ENCODE assay signal across 13 cellular contexts in the genomic region with DNA sequence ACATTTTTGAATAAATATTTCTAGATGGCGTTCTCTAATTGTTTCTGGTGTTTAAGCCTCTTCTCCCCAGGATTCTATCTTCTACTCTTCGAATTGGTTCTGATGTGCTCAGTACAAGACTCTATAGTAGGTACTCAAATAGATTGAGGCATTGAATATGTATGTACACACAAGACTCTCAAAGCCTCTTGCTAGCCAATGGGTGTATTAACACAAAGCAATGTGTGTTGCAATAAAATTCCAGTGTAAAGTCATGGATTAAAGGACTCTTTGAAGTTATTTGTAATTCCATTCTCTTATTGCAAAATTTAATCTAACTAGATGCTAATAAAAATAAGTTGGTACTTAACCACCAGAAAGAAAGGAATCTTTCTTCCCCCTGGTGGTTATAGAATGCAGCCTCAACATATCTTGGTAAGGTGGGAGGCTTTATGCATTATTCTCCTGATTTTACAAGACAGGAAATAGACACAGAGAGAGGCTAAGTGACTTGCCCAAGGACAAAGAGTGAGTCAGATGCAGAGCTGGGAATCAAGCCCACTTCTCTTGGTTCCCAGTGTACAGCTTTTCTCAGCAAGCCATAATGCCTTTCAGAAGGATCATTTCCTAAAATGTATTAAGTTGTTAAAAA. TPM values are rescaled to one million over a fixed set of nuclear protein-coding genes. Genes with fewer than 3 reads are reported as not detected.
A peak's percentile ranks its signal among the peaks of the same experiment; 100 is the strongest.
DNase-seq lines count a peak whose midpoint lies in the region; ATAC-seq and TF ChIP-seq lines count a peak whose summit lies in the region.
"Had no signal": no experiment of that assay in that cellular context is flagged by ENCODE, and none has a peak within 500 bp of the region (broad histone marks: within the 10 kb centered on the region; RNA-seq: fewer than 3 reads in every experiment).

No MANE protein-coding gene starts in this region.

- H2BK120ac ChIP-seq in trophoblast cell (ENCODE audit: insufficient read depth, low read length, poor library complexity) = no peak overlapping the region

- H2BK12ac ChIP-seq in trophoblast cell (ENCODE audit: low read length) = no peak overlapping the region

- no peak overlapping the region for H3K4me3 ChIP-seq in cardiac muscle cell
- no peak overlapping the region for H3K4me3 ChIP-seq in left ventricle myocardium inferior
- H3K4me3 ChIP-seq in fibroblast of the aortic adventitia (ENCODE audit: low read depth, low read length) = no peak overlapping the region
- H3K4me3 ChIP-seq in trophoblast cell (ENCODE audit: low read depth, low read length) = no peak overlapping the region

- ATAC-seq in SK-N-SH treated with all-trans-retinoic acid at 6 μM for 48 hours = peak; percentile 98
- ATAC-seq in HG02884 (IDR thresholded peaks at IDR 0.05; ENCODE audit: unreplicated experiment) = no peak
- ATAC-seq: stimulated activated effector memory CD8-positive, alpha-beta T cell treated with anti-CD3 and anti-CD28 coated beads, Interleukin-12 subunit alpha, Interleukin-12 subunit beta, amount 100 ng/mL, for 72 hours had no signal

- TF ChIP-seq CTCF in cardiac muscle cell (IDR thresholded peaks at IDR 0.05; ENCODE audit: low read depth, low read length) = peak; percentile 30
- TF ChIP-seq CTCF in left ventricle myocardium inferior (IDR thresholded peaks at IDR 0.05; ENCODE audit: borderline replicate concordance) = no peak
- TF ChIP-seq CTCF in fibroblast of the aortic adventitia (IDR thresholded peaks at IDR 0.05; ENCODE audit: insufficient read depth, low read length) = no peak
- TF ChIP-seq CTCF in type B pancreatic cell (conservative IDR thresholded peaks at IDR 0.05) = peak; percentile 55

- H3K23ac ChIP-seq in trophoblast cell (ENCODE audit: low read length) = no peak overlapping the region

- H3K9me3 Mint-ChIP-seq in type B pancreatic cell = peaks cover 4% of the 10 kb centered on the region
- H3K9me3 Mint-ChIP-seq: activated CD4-positive, alpha-beta T cell treated with anti-CD3 and anti-CD28 coated beads, Interleukin-2, amount 10 ng/mL, durations not matched to agents 7 days and 5 days; activated naive CD8-positive, alpha-beta T cell treated with anti-CD3 and anti-CD28 coated beads, Interleukin-2, amount 10 ng/mL, durations not matched to agents 7 days and 5 days had no signal

- H3K4me1 Mint-ChIP-seq in type B pancreatic cell (ENCODE audit: unreplicated experiment) = no peaks in the 10 kb centered on the region
- H3K4me1 Mint-ChIP-seq: activated CD4-positive, alpha-beta T cell treated with anti-CD3 and anti-CD28 coated beads, Interleukin-2, amount 10 ng/mL, durations not matched to agents 7 days and 5 days; activated naive CD8-positive, alpha-beta T cell treated with anti-CD3 and anti-CD28 coated beads, Interleukin-2, amount 10 ng/mL, durations not matched to agents 7 days and 5 days; memory B cell; stimulated activated effector memory CD8-positive, alpha-beta T cell treated with anti-CD3 and anti-CD28 coated beads, Interleukin-12 subunit alpha, Interleukin-12 subunit beta, amount 100 ng/mL, for 72 hours had no signal

- no peak overlapping the region for H4K91ac ChIP-seq in trophoblast cell (ENCODE audit: low read depth, low read length)

- peak in 1 of 2 donors; percentile 82 for DNase-seq in cardiac muscle cell (ENCODE audit: low read depth in 1 of 2, low spot score in 1 of 2)
- no peak for DNase-seq in left ventricle myocardium inferior
- peak; percentile 17 for DNase-seq in fibroblast of the aortic adventitia (ENCODE audit: low read depth)
- DNase-seq in type B pancreatic cell (ENCODE audit: extremely low spot score, unreplicated experiment) = no peak
- no peak for DNase-seq in NCI-H146 (lab: John Stamatoyannopoulos, UW)
- no peak for DNase-seq in trophoblast cell
- DNase-seq: activated CD4-positive, alpha-beta T cell treated with anti-CD3 and anti-CD28 coated beads, Interleukin-2, amount 10 ng/mL, durations not matched to agents 7 days and 5 days; activated naive CD8-positive, alpha-beta T cell treated with anti-CD3 and anti-CD28 coated beads, Interleukin-2, amount 10 ng/mL, durations not matched to agents 7 days and 5 days; NCI-H1048 had no signal

- no peaks in the 10 kb centered on the region for H3K79me1 ChIP-seq in trophoblast cell (ENCODE audit: low read length)

- H3K4me2 ChIP-seq in trophoblast cell (ENCODE audit: low read length) = no peak overlapping the region

- H3K4me1 ChIP-seq in cardiac muscle cell (ENCODE audit: low read depth) = no peaks in the 10 kb centered on the region
- H3K4me1 ChIP-seq in left ventricle myocardium inferior = no peaks in the 10 kb centered on the region
- no peaks in the 10 kb centered on the region for H3K4me1 ChIP-seq in trophoblast cell (ENCODE audit: control insufficient read depth in 1 of 2, insufficient read depth in 2 of 2, low read length in 2 of 2)

- no peaks in the 10 kb centered on the region for H3K79me2 ChIP-seq in trophoblast cell (ENCODE audit: control insufficient read depth, insufficient read depth, low read length, poor library complexity)

- H3K9ac ChIP-seq in trophoblast cell (ENCODE audit: low read length) = no peak overlapping the region

- H3K27me3 ChIP-seq in cardiac muscle cell = no peaks in the 10 kb centered on the region
- no peaks in the 10 kb centered on the region for H3K27me3 ChIP-seq in left ventricle myocardium inferior (ENCODE audit: low read depth)
- H3K27me3 ChIP-seq in trophoblast cell (ENCODE audit: insufficient read depth, low read length) = no peaks in the 10 kb centered on the region

- no peaks in the 10 kb centered on the region for H3K36me3 Mint-ChIP-seq in type B pancreatic cell
- H3K36me3 Mint-ChIP-seq: activated naive CD8-positive, alpha-beta T cell treated with anti-CD3 and anti-CD28 coated beads, Interleukin-2, amount 10 ng/mL, durations not matched to agents 7 days and 5 days; memory B cell; stimulated activated effector memory CD8-positive, alpha-beta T cell treated with anti-CD3 and anti-CD28 coated beads, Interleukin-12 subunit alpha, Interleukin-12 subunit beta, amount 100 ng/mL, for 72 hours had no signal

- no peaks in the 10 kb centered on the region for H3K27me3 Mint-ChIP-seq in type B pancreatic cell
- H3K27me3 Mint-ChIP-seq: activated CD4-positive, alpha-beta T cell treated with anti-CD3 and anti-CD28 coated beads, Interleukin-2, amount 10 ng/mL, durations not matched to agents 7 days and 5 days; activated naive CD8-positive, alpha-beta T cell treated with anti-CD3 and anti-CD28 coated beads, Interleukin-2, amount 10 ng/mL, durations not matched to agents 7 days and 5 days; memory B cell had no signal

- no peak overlapping the region for H3K4me3 Mint-ChIP-seq in type B pancreatic cell
- H3K4me3 Mint-ChIP-seq: activated CD4-positive, alpha-beta T cell treated with anti-CD3 and anti-CD28 coated beads, Interleukin-2, amount 10 ng/mL, durations not matched to agents 7 days and 5 days; activated naive CD8-positive, alpha-beta T cell treated with anti-CD3 and anti-CD28 coated beads, Interleukin-2, amount 10 ng/mL, durations not matched to agents 7 days and 5 days; memory B cell; stimulated activated effector memory CD8-positive, alpha-beta T cell treated with anti-CD3 and anti-CD28 coated beads, Interleukin-12 subunit alpha, Interleukin-12 subunit beta, amount 100 ng/mL, for 72 hours had no signal

- no peaks in the 10 kb centered on the region for H3K9me3 ChIP-seq in cardiac muscle cell (ENCODE audit: low read depth)
- H3K9me3 ChIP-seq in left ventricle myocardium inferior (replicated peaks) = no peaks in the 10 kb centered on the region
- H3K9me3 ChIP-seq in trophoblast cell (ENCODE audit: insufficient read depth, low read depth, low read length) = no peaks in the 10 kb centered on the region

- H3K36me3 ChIP-seq in cardiac muscle cell (no peaks in the 10 kb centered on the region), left ventricle myocardium inferior (no peaks in the 10 kb centered on the region), trophoblast cell (ENCODE audit: control insufficient read depth in 1 of 2, insufficient read depth in 2 of 2, low read length in 2 of 2) (no peaks in the 10 kb centered on the region)

- no peak overlapping the region for H3K14ac ChIP-seq in trophoblast cell (ENCODE audit: low read length)

- H3K27ac Mint-ChIP-seq in type B pancreatic cell = no peak overlapping the region
- H3K27ac Mint-ChIP-seq: activated CD4-positive, alpha-beta T cell treated with anti-CD3 and anti-CD28 coated beads, Interleukin-2, amount 10 ng/mL, durations not matched to agents 7 days and 5 days; activated naive CD8-positive, alpha-beta T cell treated with anti-CD3 and anti-CD28 coated beads, Interleukin-2, amount 10 ng/mL, durations not matched to agents 7 days and 5 days; memory B cell; stimulated activated effector memory CD8-positive, alpha-beta T cell treated with anti-CD3 and anti-CD28 coated beads, Interleukin-12 subunit alpha, Interleukin-12 subunit beta, amount 100 ng/mL, for 72 hours had no signal

- H3K27ac ChIP-seq in cardiac muscle cell = no peak overlapping the region
- no peak overlapping the region for H3K27ac ChIP-seq in left ventricle myocardium inferior (replicated peaks)
- H3K27ac ChIP-seq in trophoblast cell (ENCODE audit: low read depth, low read length) = no peak overlapping the region

- no CpG with 5 or more reads among the region's 2 CpGs for WGBS in trophoblast cell (ENCODE audit: extremely low coverage, insufficient coverage, insufficient read length)

- no peak overlapping the region for H3K18ac ChIP-seq in trophoblast cell (ENCODE audit: low read length)

- H2AFZ ChIP-seq in trophoblast cell (ENCODE audit: insufficient read depth, low read length, poor library complexity) = no peak overlapping the region

- intact Hi-C loops in left ventricle myocardium inferior (cut with micrococcal nuclease) = no loop called here

- no peak overlapping the region for H4K8ac ChIP-seq in trophoblast cell (ENCODE audit: low read depth, low read length)

- no peak overlapping the region for H4K12ac ChIP-seq in trophoblast cell (ENCODE audit: low read depth, low read length)

- no peak overlapping the region for H2AK5ac ChIP-seq in trophoblast cell (ENCODE audit: low read length)

- no peak overlapping the region for H3K4ac ChIP-seq in trophoblast cell (ENCODE audit: low read depth, low read length)

- H2BK5ac ChIP-seq in trophoblast cell (ENCODE audit: low read depth, low read length, poor library complexity) = no peak overlapping the region

TF ChIP-seq in SK-N-SH treated with all-trans-retinoic acid at 6 μM for 48 hours, 23 proteins besides CTCF, POLR2A, EP300 and RAD21 (continues in another document):
- peak; percentile 74; the same call in 1 of the 2 replicates for TF ChIP-seq ISL1 (CRISPR knock-in tag; IDR thresholded peaks at IDR 0.05)

RNA-seq across cellular contexts. Expression of gene LRP1B, which starts 18.1 kb away (rescaled TPM):
- total RNA-seq in cardiac muscle cell (2.4 and 2.5 TPM in 2 replicates), left ventricle myocardium inferior (0.08 TPM), fibroblast of the aortic adventitia (ENCODE audit: low replicate concordance) (0.36 and 0.74 TPM in 2 replicates), type B pancreatic cell (ENCODE audit: low replicate concordance) (2.5 and 16.0 TPM in 2 replicates)
- 1.00 and 1.2 TPM in 2 replicates for polyA plus RNA-seq in cardiac muscle cell
- 1.7 TPM in 2 replicates for polyA plus RNA-seq in trophoblast cell (2013)
- total RNA-seq: activated CD4-positive, alpha-beta T cell treated with anti-CD3 and anti-CD28 coated beads, Interleukin-2, amount 10 ng/mL, durations not matched to agents 7 days and 5 days; activated naive CD8-positive, alpha-beta T cell treated with anti-CD3 and anti-CD28 coated beads, Interleukin-2, amount 10 ng/mL, durations not matched to agents 7 days and 5 days had no signal

Comparison
In these comparisons a context has a peak if more than half of its experiments do, and no peak if none do; other contexts are left out.
1. CTCF ChIP-seq: peak in cardiac muscle cell (single experiment) and type B pancreatic cell (single experiment); none in left ventricle myocardium inferior (single experiment) and fibroblast of the aortic adventitia (single experiment).